In the genomic region with DNA sequence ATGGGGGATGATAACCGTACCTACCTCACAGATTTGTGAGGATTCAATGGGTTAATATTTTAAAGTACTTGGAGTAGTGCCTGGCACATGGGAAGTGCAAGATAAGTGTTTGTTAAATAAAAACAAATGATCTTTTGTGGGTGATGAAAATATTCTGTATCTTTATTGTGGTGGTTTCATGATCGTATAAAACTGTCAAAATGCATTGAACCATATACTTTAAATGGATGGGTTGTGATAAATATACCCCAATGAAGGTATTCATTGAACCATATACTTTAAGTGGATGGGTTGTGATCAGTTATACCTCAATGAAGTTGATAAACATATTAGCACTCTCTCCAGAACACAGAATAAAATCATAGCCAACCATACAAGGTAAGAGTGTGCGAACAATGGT, we compare ENCODE assay signal across 29 cellular contexts.
"Had no signal": no experiment of that assay in that cellular context is flagged by ENCODE, and none has a peak within 500 bp of the region (broad histone marks: within the 10 kb centered on the region; RNA-seq: fewer than 3 reads in every experiment).

No MANE protein-coding gene starts in this region.

- ATAC-seq: activated CD8-positive, alpha-beta memory T cell treated with anti-CD3 and anti-CD28 coated beads, Interleukin-2, amount 10 ng/mL, durations not matched to agents 7 days and 5 days; activated naive CD8-positive, alpha-beta T cell treated with anti-CD3 and anti-CD28 coated beads, Interleukin-2, amount 50 U/mL, for 24 hours had no signal

- DNase-seq: activated CD4-positive, alpha-beta memory T cell treated with anti-CD3 and anti-CD28 coated beads, Interleukin-2, amount 10 ng/mL, durations not matched to agents 7 days and 5 days; activated CD4-positive, alpha-beta T cell treated with anti-CD3 and anti-CD28 coated beads for 1 hour; activated CD4-positive, alpha-beta T cell treated with anti-CD3 and anti-CD28 coated beads for 48 hours; activated CD4-positive, CD25-positive, alpha-beta regulatory T cell; activated CD8-positive, alpha-beta memory T cell treated with anti-CD3 and anti-CD28 coated beads for 24 hours; activated CD8-positive, alpha-beta memory T cell treated with anti-CD3 and anti-CD28 coated beads, Interleukin-2, amount 10 ng/mL, durations not matched to agents 7 days and 5 days; activated CD8-positive, alpha-beta memory T cell treated with anti-CD3 and anti-CD28 coated beads, Interleukin-2, amount 50 U/mL, for 48 hours; activated effector memory CD4-positive, alpha-beta T cell treated with Interleukin-2 at 50 U/mL for 16 hours; activated naive CD4-positive, alpha-beta T cell treated with anti-CD3 and anti-CD28 coated beads, Interleukin-2, amount 10 ng/mL, durations not matched to agents 7 days and 5 days; activated naive CD8-positive, alpha-beta T cell treated with anti-CD3 and anti-CD28 coated beads, Interleukin-2, amount 50 U/mL, for 24 hours; activated T-cell treated with anti-CD3 and anti-CD28 coated beads, Interleukin-2, amount 50 U/mL, for 48 hours; anterior cingulate cortex; caudate nucleus; cerebellar nuclear complex; cortex of kidney; MM.1S; MV-4-11; NCI-H1092; NCI-H1436 treated with DMSO at 0.1 percent for 48 hours; NCI-H1694 treated with DMSO at 0.1 percent for 48 hours; NCI-H2081; NCI-H2171 treated with DMSO at 0.1 percent for 48 hours; NCI-H2227 treated with DMSO at 0.1 percent for 48 hours; NCI-H526 treated with DMSO at 0.1 percent for 48 hours; RPMI8226; SHP77 treated with DMSO at 0.1 percent for 48 hours; SK-N-SH had no signal

- H3K4me1 ChIP-seq: SJSA1 had no signal

- H3K4me3 ChIP-seq: SJSA1 had no signal

- H3K36me3 ChIP-seq: SJSA1 had no signal

- H3K27ac ChIP-seq: SJSA1, VCaP had no signal

- H3K27me3 ChIP-seq: SJSA1 had no signal

- H3K9me3 ChIP-seq: SJSA1, SK-N-SH had no signal
